Comparison of ENCODE assay signal across 13 cellular contexts in the genomic region with DNA sequence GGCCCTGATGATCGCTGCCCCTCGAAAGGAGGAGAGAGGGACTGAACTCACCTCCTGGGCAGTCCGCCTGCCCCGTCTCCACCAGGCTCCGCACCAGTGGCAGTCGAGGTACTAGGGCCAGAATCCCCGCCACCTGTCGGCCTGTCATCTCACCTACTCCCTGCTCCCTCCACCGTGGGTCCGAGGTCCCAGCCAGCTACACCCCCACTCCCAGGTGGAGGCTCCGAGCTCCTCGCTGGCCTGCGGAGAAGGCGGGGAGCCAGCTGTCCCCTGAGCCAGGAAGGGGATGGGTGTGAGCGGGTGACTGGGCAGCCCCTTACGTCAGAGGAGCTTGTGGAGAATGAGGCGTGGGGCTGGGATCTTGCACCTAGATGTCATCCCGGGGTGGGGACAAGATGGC.
DNase-seq lines count a peak whose midpoint lies in the region; TF ChIP-seq lines count a peak whose summit lies in the region.
"Had no signal": no experiment of that assay in that cellular context is flagged by ENCODE, and none has a peak within 500 bp of the region (broad histone marks: within the 10 kb centered on the region; RNA-seq: fewer than 3 reads in every experiment).

No MANE protein-coding gene starts in this region.

- peak; percentile 26 for DNase-seq in D341Med (ENCODE audit: low spot score)
- DNase-seq in GM10248 (ENCODE audit: extremely low spot score), result peak; percentile 7
- DNase-seq in retina, result peak; percentile 16
- DNase-seq in effector memory CD4-positive, alpha-beta T cell, result no peak
- no peak for DNase-seq in foreskin fibroblast
- DNase-seq in NCI-H2171 (lab: John Stamatoyannopoulos, UW), result no peak
- DNase-seq: HFFc6, KBM-7, NCI-H1048, NCI-H226, NCI-H69 had no signal

- H3K36me3 ChIP-seq in iPS-15b (ENCODE audit: control insufficient read depth, insufficient read depth, low read length), result no peaks in the 10 kb centered on the region
- no peaks in the 10 kb centered on the region for H3K36me3 ChIP-seq in effector memory CD4-positive, alpha-beta T cell (ENCODE audit: control insufficient read depth, insufficient read depth, low read length)
- H3K36me3 ChIP-seq: BLaER1 had no signal

- no peaks in the 10 kb centered on the region for H3K27me3 ChIP-seq in iPS-15b (ENCODE audit: control insufficient read depth, insufficient read depth, low read length)
- H3K27me3 ChIP-seq in effector memory CD4-positive, alpha-beta T cell (replicated peaks; ENCODE audit: control insufficient read depth, insufficient read depth, low read length, poor library complexity, severe bottlenecking), result no peaks in the 10 kb centered on the region
- H3K27me3 ChIP-seq: BLaER1 had no signal

- TF ChIP-seq CTCF in GM10248 (IDR thresholded peaks at IDR 0.05; ENCODE audit: control extremely low read depth, extremely low read depth, low read depth, missing control alignments) (no peak), foreskin fibroblast (IDR thresholded peaks at IDR 0.05; ENCODE audit: low read depth, low read length) (no peak)

- H3K27ac ChIP-seq in effector memory CD4-positive, alpha-beta T cell (ENCODE audit: insufficient read depth, low read length, poor library complexity, severe bottlenecking), result no peak overlapping the region
- H3K27ac ChIP-seq: BLaER1 had no signal

- H3K9ac ChIP-seq in iPS-15b (ENCODE audit: low read depth, low read length), result no peak overlapping the region
- H3K9ac ChIP-seq: BLaER1 had no signal

- POLR2A ChIA-PET in GM10248 (lab: Yijun Ruan, JAX), result no interaction called here

- no peaks in the 10 kb centered on the region for H3K9me3 ChIP-seq in iPS-15b (ENCODE audit: control insufficient read depth, insufficient read depth, low read length)
- H3K9me3 ChIP-seq in effector memory CD4-positive, alpha-beta T cell (ENCODE audit: control insufficient read depth, low read length), result no peaks in the 10 kb centered on the region
- H3K9me3 ChIP-seq: BLaER1 had no signal

- no peaks in the 10 kb centered on the region for H3K4me1 ChIP-seq in iPS-15b (ENCODE audit: control insufficient read depth, insufficient read depth, low read length)
- no peaks in the 10 kb centered on the region for H3K4me1 ChIP-seq in effector memory CD4-positive, alpha-beta T cell (ENCODE audit: control insufficient read depth, insufficient read depth, low read length, poor library complexity, severe bottlenecking)
- H3K4me1 ChIP-seq: BLaER1 had no signal

- peak overlapping the region; percentile 37 for H3K4me3 ChIP-seq in iPS-15b (ENCODE audit: low read depth, low read length)
- no peak overlapping the region for H3K4me3 ChIP-seq in effector memory CD4-positive, alpha-beta T cell (ENCODE audit: insufficient read depth, low read depth, low read length, poor library complexity, severe bottlenecking)
- H3K4me3 ChIP-seq in foreskin fibroblast (ENCODE audit: low read depth in 1 of 2, low read length in 2 of 2), result no peak overlapping the region
- H3K4me3 ChIP-seq: BLaER1 had no signal

- CTCF ChIA-PET in GM10248 (lab: Yijun Ruan, JAX), result no interaction called here

Comparison
In these comparisons a context has a peak if more than half of its experiments do, and no peak if none do; other contexts are left out.
1. DNase-seq: peak in D341Med (single experiment), GM10248 (single experiment) and retina (single experiment); none in effector memory CD4-positive, alpha-beta T cell (0 of 3), foreskin fibroblast (0 of 2) and NCI-H2171 (single experiment).